14 cellular contexts compared by ENCODE assay signal in the genomic region with DNA sequence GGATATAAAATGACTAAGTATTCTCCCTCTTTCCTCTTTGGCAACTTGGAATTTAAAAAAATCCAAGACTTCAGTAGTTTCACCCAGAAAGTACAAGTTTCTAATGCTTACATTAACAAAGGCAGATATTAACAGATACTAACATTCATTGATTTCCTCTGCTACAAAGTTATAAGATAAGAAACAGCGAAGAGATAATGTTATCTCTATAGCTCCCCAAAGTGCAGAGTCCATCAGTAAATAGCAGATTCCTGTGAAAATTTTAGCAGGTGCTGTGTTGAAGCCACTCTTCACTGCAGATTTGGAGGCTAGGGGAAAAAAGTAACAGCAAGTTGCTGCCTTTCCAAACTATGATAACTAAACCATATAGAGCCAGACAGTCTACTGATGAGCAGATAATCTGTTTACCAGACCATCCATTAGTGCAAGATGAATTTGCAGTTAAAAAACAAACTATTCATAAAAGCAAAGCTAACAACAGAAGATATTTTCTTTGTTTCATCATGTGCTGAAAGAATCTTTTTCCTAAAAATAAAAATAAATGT.
"Had no signal": no experiment of that assay in that cellular context is flagged by ENCODE, and none has a peak within 500 bp of the region (broad histone marks: within the 10 kb centered on the region; RNA-seq: fewer than 3 reads in every experiment).

No MANE protein-coding gene starts in this region.

- DNase-seq: activated CD4-positive, alpha-beta T cell treated with anti-CD3 and anti-CD28 coated beads, Interleukin-2, amount 50 U/mL, for 48 hours; aorta; brain microvascular endothelial cell; cortex of kidney; left ventricle myocardium superior; naive thymus-derived CD8-positive, alpha-beta T cell; stimulated activated CD4-positive, alpha-beta T cell treated with anti-CD3 and anti-CD28 coated beads, Interleukin-2, amount 100 ng/mL, for 24 hours; stimulated activated naive CD4-positive, alpha-beta T cell treated with Interleukin-2 at 50 U/mL for 16 hours; SW 1271; T-helper 2 cell; thyroid gland; WERI-Rb-1 had no signal

- ATAC-seq: left ventricle myocardium superior; naive thymus-derived CD8-positive, alpha-beta T cell had no signal

- H3K4me3 Mint-ChIP-seq: naive thymus-derived CD8-positive, alpha-beta T cell had no signal

- H3K36me3 ChIP-seq: brain microvascular endothelial cell, esophagus muscularis mucosa, neutrophil, thyroid gland, WERI-Rb-1 had no signal

- H3K9me3 Mint-ChIP-seq: naive thymus-derived CD8-positive, alpha-beta T cell had no signal

- H3K27me3 ChIP-seq: brain microvascular endothelial cell, esophagus muscularis mucosa, thyroid gland had no signal

- H3K36me3 Mint-ChIP-seq: naive thymus-derived CD8-positive, alpha-beta T cell had no signal

- H3K4me3 ChIP-seq: esophagus muscularis mucosa, thyroid gland had no signal

- H3K9me3 ChIP-seq: esophagus muscularis mucosa, neutrophil, thyroid gland had no signal

- H3K27ac ChIP-seq: brain microvascular endothelial cell, esophagus muscularis mucosa, neutrophil, thyroid gland, WERI-Rb-1 had no signal
